Comparison of ENCODE assay signal across 1 cellular context in genomic region chr13:106533940-106534843, GRCh38.
TF ChIP-seq lines count a peak whose summit lies in the region.

No MANE protein-coding gene starts in this region.

TF ChIP-seq in WTC11, 78 proteins besides CTCF, POLR2A, EP300 and RAD21 (continued from another document):
- TF ChIP-seq E2F4 (CRISPR knock-in tag; IDR thresholded peaks at IDR 0.05; ENCODE audit: borderline replicate concordance, low read depth) = 0 out of 2 replicates have a peak, but pooled peaks have one; percentile 53
- TF ChIP-seq ZNF121 (CRISPR knock-in tag; IDR thresholded peaks at IDR 0.05) = no peak
- no peak for TF ChIP-seq STAT6 (CRISPR knock-in tag; conservative IDR thresholded peaks at IDR 0.05; ENCODE audit: low read depth)
